Comparison of ENCODE assay signal across 8 cellular contexts in genomic region chr15:92806171-92806570, GRCh38.
A peak's percentile ranks its signal among the peaks of the same experiment; 100 is the strongest.
DNase-seq lines count a peak whose midpoint lies in the region; ATAC-seq and TF ChIP-seq lines count a peak whose summit lies in the region.
"Not testable (repeated sequence)": the region's sequence is repeated elsewhere in the genome, so short reads cannot be mapped to it uniquely, and the experiment has no call there.

No MANE protein-coding gene starts in this region.

- in situ Hi-C loops in Panc1 (cut with HindIII; ENCODE audit: low pct_unique_long_range_greater_than_20kb, low sequenced_read_pairs), result not testable (repeated sequence)

- WGBS in psoas muscle, 3 donors, result 94 to 95% (median 94%) methylated on average over 11 of the region's 11 CpGs
- WGBS in thyroid gland, 2 donors, result 96 to 97% methylated on average over 11 of the region's 11 CpGs

- H3K27me3 ChIP-seq in Panc1 (ENCODE audit: control insufficient read depth, insufficient read depth, low read length); naive thymus-derived CD4-positive, alpha-beta T cell (ENCODE audit: control insufficient read depth in 2 of 2, insufficient read depth in 2 of 2, low read length in 2 of 2); psoas muscle (ENCODE audit: insufficient read depth in 3 of 3, low read length in 2 of 3); thyroid gland: not testable (repeated sequence)

- H3K36me3 ChIP-seq in Panc1 (ENCODE audit: control insufficient read depth, insufficient read depth, low read length); naive thymus-derived CD4-positive, alpha-beta T cell (ENCODE audit: control insufficient read depth in 2 of 3, insufficient read depth in 3 of 3, low read length in 3 of 3); psoas muscle (ENCODE audit: insufficient read depth in 1 of 2, low read depth in 1 of 2); thyroid gland: not testable (repeated sequence)

- H3K27ac Mint-ChIP-seq in CD14-positive monocyte, result peak overlapping the region in 6 of 7 donors; percentile 92 to 100 (median 99)
- H3K27ac Mint-ChIP-seq in activated CD8-positive, alpha-beta T cell treated with anti-CD3 and anti-CD28 coated beads for 36 hours, result peak overlapping the region; percentile 12
- H3K27ac Mint-ChIP-seq in activated naive CD8-positive, alpha-beta T cell, result not testable (repeated sequence)
- peak overlapping the region; percentile 11 for H3K27ac Mint-ChIP-seq in endothelial cell (ENCODE audit: unreplicated experiment)
- peak overlapping the region in 6 of 9 donors; percentile 5 to 78 (median 38) for H3K27ac Mint-ChIP-seq in naive thymus-derived CD4-positive, alpha-beta T cell

- H3K4me1 Mint-ChIP-seq in CD14-positive monocyte, result peaks cover 75% of the 10 kb centered on the region
- H3K4me1 Mint-ChIP-seq in activated CD8-positive, alpha-beta T cell treated with anti-CD3 and anti-CD28 coated beads for 36 hours (ENCODE audit: low read depth), result peaks cover 30% of the 10 kb centered on the region
- peaks cover 40% of the 10 kb centered on the region for H3K4me1 Mint-ChIP-seq in activated naive CD8-positive, alpha-beta T cell (ENCODE audit: low read depth)
- H3K4me1 Mint-ChIP-seq in endothelial cell (ENCODE audit: unreplicated experiment), result peaks cover 18% of the 10 kb centered on the region
- peaks cover 20 to 54% (median 40%) of the 10 kb centered on the region in 7 donors for H3K4me1 Mint-ChIP-seq in naive thymus-derived CD4-positive, alpha-beta T cell

- H3K4me3 ChIP-seq in Panc1 (ENCODE audit: low read depth in 2 of 2, low read length in 2 of 2); naive thymus-derived CD4-positive, alpha-beta T cell (ENCODE audit: low read length); psoas muscle; thyroid gland (replicated peaks in 1 of 3): not testable (repeated sequence)

- peaks cover 64% of the 10 kb centered on the region for H3K4me1 ChIP-seq in Panc1 (ENCODE audit: control insufficient read depth, insufficient read depth, low read length)
- H3K4me1 ChIP-seq in naive thymus-derived CD4-positive, alpha-beta T cell (ENCODE audit: control insufficient read depth in 2 of 2, insufficient read depth in 2 of 2, low read length in 2 of 2), result peaks cover 12 to 15% of the 10 kb centered on the region in 2 donors
- H3K4me1 ChIP-seq in psoas muscle, result peaks cover 37% of the 10 kb centered on the region
- peaks cover 28 to 62% of the 10 kb centered on the region in 2 donors for H3K4me1 ChIP-seq in thyroid gland

- TF ChIP-seq CTCF in CD14-positive monocyte (IDR thresholded peaks at IDR 0.05); Panc1 (IDR thresholded peaks at IDR 0.05); activated CD8-positive, alpha-beta T cell treated with anti-CD3 and anti-CD28 coated beads for 36 hours (IDR thresholded peaks at IDR 0.05); endothelial cell (IDR thresholded peaks at IDR 0.05; ENCODE audit: unreplicated experiment); psoas muscle (IDR thresholded peaks at IDR 0.05); thyroid gland (IDR thresholded peaks at IDR 0.05): not testable (repeated sequence)

- DNase-seq in CD14-positive monocyte (ENCODE audit: low spot score); Panc1 (ENCODE audit: low read depth, low spot score); activated CD8-positive, alpha-beta T cell treated with anti-CD3 and anti-CD28 coated beads for 36 hours; endothelial cell (ENCODE audit: low spot score); naive thymus-derived CD4-positive, alpha-beta T cell; psoas muscle; thyroid gland: not testable (repeated sequence)

- ATAC-seq in Panc1; activated CD8-positive, alpha-beta T cell treated with anti-CD3 and anti-CD28 coated beads for 36 hours; naive thymus-derived CD4-positive, alpha-beta T cell; psoas muscle: not testable (repeated sequence)

- not testable (repeated sequence) for TF ChIP-seq POLR2A in thyroid gland (IDR thresholded peaks at IDR 0.05)

- POLR2A ChIA-PET in Panc1 (lab: Charles Lee), result interaction anchor here (0.6 to 1.5 kb wide), 6 partner anchors 16 to 109 kb away, joined by 3 to 9 read pairs (median 4); partner anchors contain the start of gene CHD2
- POLR2A ChIA-PET in activated CD8-positive, alpha-beta T cell treated with anti-CD3 and anti-CD28 coated beads for 36 hours (lab: Charles Lee), result interaction anchor here (0.7 to 1.0 kb wide), 4 partner anchors 77 to 102 kb away, joined by 3 to 8 read pairs (median 4); no protein-coding TSS in a partner anchor
- POLR2A ChIA-PET in naive thymus-derived CD4-positive, alpha-beta T cell (lab: Charles Lee), result interaction anchor here (0.7 to 9.8 kb wide), 6 partner anchors 9 to 118 kb away, joined by 3 to 629 read pairs (median 4); no protein-coding TSS in a partner anchor

- intact Hi-C loops in CD14-positive monocyte (cut with micrococcal nuclease) (loop anchor here (5.0 kb wide), 2 partner anchors 76 to 96 kb away; partner anchors contain the start of gene CHD2 (in 1 of the 2)), Panc1 (cut with micrococcal nuclease; ENCODE audit: unreplicated experiment) (loop anchor here (5.0 kb wide), 1 partner anchor 111 kb away; no protein-coding TSS in a partner anchor), psoas muscle (cut with DNase I) (loop anchor here (2.0 to 10.0 kb wide), 4 partner anchors 96 to 219 kb away; partner anchors contain the start of gene CHD2 (in 1 of the 2))
- intact Hi-C loops in activated CD8-positive, alpha-beta T cell treated with anti-CD3 and anti-CD28 coated beads for 36 hours (cut with micrococcal nuclease); naive thymus-derived CD4-positive, alpha-beta T cell (cut with micrococcal nuclease); thyroid gland (cut with DNase I): not testable (repeated sequence)

- H3K9me3 Mint-ChIP-seq in CD14-positive monocyte; activated CD8-positive, alpha-beta T cell treated with anti-CD3 and anti-CD28 coated beads for 36 hours; activated naive CD8-positive, alpha-beta T cell (ENCODE audit: low read depth); endothelial cell (ENCODE audit: unreplicated experiment); naive thymus-derived CD4-positive, alpha-beta T cell: not testable (repeated sequence)

- CTCF ChIA-PET in Panc1 (lab: Charles Lee), result interaction anchor here (0.6 to 1.7 kb wide), 3 partner anchors 9 to 137 kb away, joined by 3 to 6 read pairs (median 4); no protein-coding TSS in a partner anchor
- CTCF ChIA-PET in activated CD8-positive, alpha-beta T cell treated with anti-CD3 and anti-CD28 coated beads for 36 hours (lab: Charles Lee), result interaction anchor here (0.8 to 1.5 kb wide), 7 partner anchors 9 to 115 kb away, joined by 3 to 10 read pairs (median 3); no protein-coding TSS in a partner anchor
- CTCF ChIA-PET in naive thymus-derived CD4-positive, alpha-beta T cell (lab: Charles Lee), result interaction anchor here (1.0 to 1.3 kb wide), 2 partner anchors 102 to 112 kb away, joined by 4 to 7 read pairs; no protein-coding TSS in a partner anchor

- not testable (repeated sequence) for H3K27me3 Mint-ChIP-seq in CD14-positive monocyte (ENCODE audit: low read depth in 3 of 3); activated CD8-positive, alpha-beta T cell treated with anti-CD3 and anti-CD28 coated beads for 36 hours; activated naive CD8-positive, alpha-beta T cell; endothelial cell (ENCODE audit: unreplicated experiment); naive thymus-derived CD4-positive, alpha-beta T cell

- BruUV-seq in Panc1 (replicated peaks; lab: Mats Ljungman, UMichigan), result not testable (repeated sequence)

- not testable (repeated sequence) for H3K9me3 ChIP-seq in Panc1 (ENCODE audit: control insufficient read depth, insufficient read depth, low read depth, low read length); naive thymus-derived CD4-positive, alpha-beta T cell (ENCODE audit: control insufficient read depth in 2 of 3, low read length in 3 of 3); psoas muscle; thyroid gland

- H3K27ac ChIP-seq in Panc1 (ENCODE audit: low read length) (peak overlapping the region; percentile 100), psoas muscle (peak overlapping the region; percentile 92), thyroid gland (peak overlapping the region; percentile 18 to 99 (median 98))
- H3K27ac ChIP-seq in naive thymus-derived CD4-positive, alpha-beta T cell (ENCODE audit: low read depth, low read length), result not testable (repeated sequence)

- H3K36me3 Mint-ChIP-seq in CD14-positive monocyte; activated CD8-positive, alpha-beta T cell treated with anti-CD3 and anti-CD28 coated beads for 36 hours (ENCODE audit: low read depth); activated naive CD8-positive, alpha-beta T cell; endothelial cell (ENCODE audit: low read depth, unreplicated experiment): not testable (repeated sequence)
- peaks cover 0 to 11% (median 0%) of the 10 kb centered on the region in 5 donors for H3K36me3 Mint-ChIP-seq in naive thymus-derived CD4-positive, alpha-beta T cell

- peak overlapping the region in 1 of 2 donors; percentile 59 for H3K4me3 Mint-ChIP-seq in CD14-positive monocyte
- peak overlapping the region; percentile 37 for H3K4me3 Mint-ChIP-seq in activated CD8-positive, alpha-beta T cell treated with anti-CD3 and anti-CD28 coated beads for 36 hours
- peak overlapping the region; percentile 18 for H3K4me3 Mint-ChIP-seq in activated naive CD8-positive, alpha-beta T cell
- not testable (repeated sequence) for H3K4me3 Mint-ChIP-seq in endothelial cell (ENCODE audit: unreplicated experiment)
- peak overlapping the region in 6 of 10 donors; percentile 5 to 52 (median 28) for H3K4me3 Mint-ChIP-seq in naive thymus-derived CD4-positive, alpha-beta T cell
